In the genomic region with DNA sequence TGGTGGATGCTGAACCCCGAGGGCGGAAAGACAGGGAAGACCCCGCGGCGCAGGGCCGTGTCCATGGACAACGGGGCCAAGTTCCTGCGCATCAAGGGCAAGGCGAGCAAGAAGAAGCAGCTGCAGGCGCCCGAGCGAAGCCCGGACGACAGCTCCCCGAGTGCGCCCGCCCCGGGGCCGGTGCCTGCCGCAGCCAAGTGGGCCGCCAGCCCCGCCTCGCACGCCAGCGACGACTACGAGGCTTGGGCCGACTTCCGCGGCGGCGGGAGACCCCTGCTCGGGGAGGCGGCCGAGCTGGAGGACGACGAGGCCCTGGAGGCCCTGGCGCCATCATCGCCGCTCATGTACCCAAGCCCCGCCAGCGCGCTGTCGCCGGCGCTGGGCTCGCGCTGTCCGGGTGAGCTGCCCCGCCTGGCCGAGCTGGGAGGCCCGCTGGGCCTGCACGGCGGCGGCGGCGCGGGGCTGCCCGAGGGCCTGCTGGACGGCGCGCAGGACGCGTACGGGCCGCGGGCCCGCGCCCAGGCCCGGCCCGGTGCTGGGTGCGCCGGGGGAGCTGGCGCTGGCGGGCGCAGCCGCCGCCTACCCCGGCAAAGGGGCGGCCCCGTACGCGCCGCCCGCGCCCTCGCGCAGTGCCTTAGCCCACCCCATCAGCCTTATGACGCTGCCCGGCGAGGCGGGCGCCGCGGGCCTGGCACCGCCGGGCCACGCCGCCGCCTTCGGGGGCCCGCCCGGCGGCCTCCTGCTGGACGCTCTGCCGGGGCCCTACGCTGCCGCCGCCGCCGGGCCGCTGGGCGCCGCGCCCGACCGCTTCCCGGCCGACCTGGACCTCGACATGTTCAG, we compare ENCODE assay signal across 8 cellular contexts. TPM values are rescaled to one million over a fixed set of nuclear protein-coding genes. Genes with fewer than 3 reads are reported as not detected.
DNase-seq lines count a peak whose midpoint lies in the region; ATAC-seq and TF ChIP-seq lines count a peak whose summit lies in the region.

No MANE protein-coding gene starts in this region.

- peaks cover 48% of the 10 kb centered on the region for H3K27me3 Mint-ChIP-seq in IgD-negative memory B cell
- peaks cover 56% of the 10 kb centered on the region for H3K27me3 Mint-ChIP-seq in activated naive CD8-positive, alpha-beta T cell treated with anti-CD3 and anti-CD28 coated beads, Interleukin-2, amount 10 ng/mL, durations not matched to agents 7 days and 5 days

- H3K27ac Mint-ChIP-seq in IgD-negative memory B cell: no peak overlapping the region
- no peak overlapping the region for H3K27ac Mint-ChIP-seq in activated naive CD8-positive, alpha-beta T cell treated with anti-CD3 and anti-CD28 coated beads, Interleukin-2, amount 10 ng/mL, durations not matched to agents 7 days and 5 days

- TF ChIP-seq CTCF in AG09309 (IDR thresholded peaks at IDR 0.05; ENCODE audit: control insufficient read depth, insufficient read depth, low read depth, low read length, missing control alignments): no peak

- POLR2A ChIA-PET in activated naive CD8-positive, alpha-beta T cell treated with anti-CD3 and anti-CD28 coated beads, Interleukin-2, amount 10 ng/mL, durations not matched to agents 7 days and 5 days (lab: Charles Lee): no interaction called here

- H3K4me3 ChIP-seq in AG09309 (ENCODE audit: control insufficient read depth, low read depth, low read length): peak overlapping the region; percentile 60

- peak overlapping the region in 3 of 4 donors; percentile 35 to 90 (median 77) for H3K4me3 Mint-ChIP-seq in IgD-negative memory B cell
- H3K4me3 Mint-ChIP-seq in activated naive CD8-positive, alpha-beta T cell treated with anti-CD3 and anti-CD28 coated beads, Interleukin-2, amount 10 ng/mL, durations not matched to agents 7 days and 5 days: peak overlapping the region; percentile 71

- no peaks in the 10 kb centered on the region for H3K36me3 Mint-ChIP-seq in IgD-negative memory B cell
- no peaks in the 10 kb centered on the region for H3K36me3 Mint-ChIP-seq in activated naive CD8-positive, alpha-beta T cell treated with anti-CD3 and anti-CD28 coated beads, Interleukin-2, amount 10 ng/mL, durations not matched to agents 7 days and 5 days

- peak; percentile 57 for ATAC-seq in activated naive CD8-positive, alpha-beta T cell treated with anti-CD3 and anti-CD28 coated beads, Interleukin-2, amount 10 ng/mL, durations not matched to agents 7 days and 5 days (ENCODE audit: low read depth)
- ATAC-seq in left ventricle myocardium superior (peak; percentile 47), sciatic nerve (peak; percentile 49)

- intact Hi-C loops in left ventricle myocardium superior (cut with micrococcal nuclease) (no loop called here), sciatic nerve (cut with DNase I) (no loop called here)

- peaks cover 0 to 12% (median 9%) of the 10 kb centered on the region in 3 donors for H3K4me1 Mint-ChIP-seq in IgD-negative memory B cell
- H3K4me1 Mint-ChIP-seq in activated naive CD8-positive, alpha-beta T cell treated with anti-CD3 and anti-CD28 coated beads, Interleukin-2, amount 10 ng/mL, durations not matched to agents 7 days and 5 days: peaks cover 7% of the 10 kb centered on the region

- peak; percentile 14 for DNase-seq in AG09309 (ENCODE audit: low read depth)
- no peak for DNase-seq in activated naive CD8-positive, alpha-beta T cell treated with anti-CD3 and anti-CD28 coated beads, Interleukin-2, amount 10 ng/mL, durations not matched to agents 7 days and 5 days
- DNase-seq in left ventricle myocardium superior: peak; percentile 71
- no peak for DNase-seq in sciatic nerve (ENCODE audit: low spot score)
- no peak for DNase-seq in NCI-H82 (lab: John Stamatoyannopoulos, UW)
- DNase-seq in GOT3 (lab: John Stamatoyannopoulos, UW): no peak
- no peak for DNase-seq in SKM-1 treated with dmso at 0.1 percent for 144 hours (lab: John Stamatoyannopoulos, UW; ENCODE audit: unreplicated experiment)

- no peaks in the 10 kb centered on the region for H3K9me3 Mint-ChIP-seq in IgD-negative memory B cell
- no peaks in the 10 kb centered on the region for H3K9me3 Mint-ChIP-seq in activated naive CD8-positive, alpha-beta T cell treated with anti-CD3 and anti-CD28 coated beads, Interleukin-2, amount 10 ng/mL, durations not matched to agents 7 days and 5 days

RNA-seq across cellular contexts. Expression of a gene that starts 20.7 kb away (rescaled TPM):
- polyA plus RNA-seq in IgD-negative memory B cell: not detected
- not detected for total RNA-seq in activated naive CD8-positive, alpha-beta T cell treated with anti-CD3 and anti-CD28 coated beads, Interleukin-2, amount 10 ng/mL, durations not matched to agents 7 days and 5 days
- 3.4 TPM for total RNA-seq in left ventricle myocardium superior
- total RNA-seq in sciatic nerve: 1.7 TPM

Comparison
In these comparisons a context has a peak if more than half of its experiments do, and no peak if none do; other contexts are left out.
1. DNase-seq: peak in AG09309 (single experiment) and left ventricle myocardium superior (single experiment); none in activated naive CD8-positive, alpha-beta T cell treated with anti-CD3 and anti-CD28 coated beads, Interleukin-2, amount 10 ng/mL, durations not matched to agents 7 days and 5 days (single experiment), sciatic nerve (single experiment), NCI-H82 (single experiment), GOT3 (single experiment) and SKM-1 treated with dmso at 0.1 percent for 144 hours (single experiment).
2. Peak in every context shown above with its lines, with median percentiles within 50 percentile points of each other: ATAC-seq.